In genomic region chr6:5671162-5671561, GRCh38 we compare ENCODE assay signal across 9 cellular contexts.
A peak's percentile ranks its signal among the peaks of the same experiment; 100 is the strongest.
DNase-seq lines count a peak whose midpoint lies in the region; ATAC-seq and TF ChIP-seq lines count a peak whose summit lies in the region.
"Had no signal": no experiment of that assay in that cellular context is flagged by ENCODE, and none has a peak within 500 bp of the region (broad histone marks: within the 10 kb centered on the region; RNA-seq: fewer than 3 reads in every experiment).

No MANE protein-coding gene starts in this region.

- peak overlapping the region; percentile 84 for H3K27ac Mint-ChIP-seq in activated naive CD8-positive, alpha-beta T cell treated with anti-CD3 and anti-CD28 coated beads, Interleukin-2, amount 10 ng/mL, durations not matched to agents 7 days and 5 days
- H3K27ac Mint-ChIP-seq: IgD-negative memory B cell had no signal

- in situ Hi-C loops in GM13977 (cut with MboI; ENCODE audit: low pct_unique_long_range_greater_than_20kb, low sequenced_read_pairs, unreplicated experiment): no loop called here

- POLR2A ChIA-PET in activated naive CD8-positive, alpha-beta T cell treated with anti-CD3 and anti-CD28 coated beads, Interleukin-2, amount 10 ng/mL, durations not matched to agents 7 days and 5 days (lab: Charles Lee): interaction anchor here (1.3 kb wide), 1 partner anchor 200 kb away, joined by 4 read pairs; no protein-coding TSS in a partner anchor

- peak overlapping the region; percentile 65 for H3K4me3 Mint-ChIP-seq in activated naive CD8-positive, alpha-beta T cell treated with anti-CD3 and anti-CD28 coated beads, Interleukin-2, amount 10 ng/mL, durations not matched to agents 7 days and 5 days

- H3K9me3 Mint-ChIP-seq in activated naive CD8-positive, alpha-beta T cell treated with anti-CD3 and anti-CD28 coated beads, Interleukin-2, amount 10 ng/mL, durations not matched to agents 7 days and 5 days: peaks cover 2% of the 10 kb centered on the region
- H3K9me3 Mint-ChIP-seq: IgD-negative memory B cell had no signal

- H3K36me3 Mint-ChIP-seq in activated naive CD8-positive, alpha-beta T cell treated with anti-CD3 and anti-CD28 coated beads, Interleukin-2, amount 10 ng/mL, durations not matched to agents 7 days and 5 days: peaks cover 11% of the 10 kb centered on the region

- H3K4me1 Mint-ChIP-seq in activated naive CD8-positive, alpha-beta T cell treated with anti-CD3 and anti-CD28 coated beads, Interleukin-2, amount 10 ng/mL, durations not matched to agents 7 days and 5 days: peaks cover 45% of the 10 kb centered on the region

- DNase-seq in GM13977 (ENCODE audit: low spot score): peak; percentile 49
- DNase-seq in Kasumi-1 (lab: John Stamatoyannopoulos, UW): peak; percentile 92 to 95
- DNase-seq in activated naive CD8-positive, alpha-beta T cell treated with anti-CD3 and anti-CD28 coated beads, Interleukin-2, amount 10 ng/mL, durations not matched to agents 7 days and 5 days: peak; percentile 34
- peak; percentile 70 for DNase-seq in medulla oblongata (ENCODE audit: extremely low spot score)
- DNase-seq in stimulated activated CD4-positive, alpha-beta T cell treated with anti-CD3 and anti-CD28 coated beads, Interleukin-2, amount 100 ng/mL, for 24 hours: no peak

- peak; percentile 96 for ATAC-seq in activated naive CD8-positive, alpha-beta T cell treated with anti-CD3 and anti-CD28 coated beads, Interleukin-2, amount 10 ng/mL, durations not matched to agents 7 days and 5 days (ENCODE audit: low read depth)
- ATAC-seq in GM21528 (IDR thresholded peaks at IDR 0.05; ENCODE audit: low FRiP score, unreplicated experiment) (no peak), HG03196 (IDR thresholded peaks at IDR 0.05; ENCODE audit: unreplicated experiment) (no peak), GM18861 (IDR thresholded peaks at IDR 0.05; ENCODE audit: unreplicated experiment) (no peak)

- no peak for TF ChIP-seq CTCF in GM13977 (IDR thresholded peaks at IDR 0.05; ENCODE audit: extremely low read depth, insufficient read depth, missing control alignments)

- no peaks in the 10 kb centered on the region for H3K27me3 Mint-ChIP-seq in activated naive CD8-positive, alpha-beta T cell treated with anti-CD3 and anti-CD28 coated beads, Interleukin-2, amount 10 ng/mL, durations not matched to agents 7 days and 5 days
- H3K27me3 Mint-ChIP-seq: IgD-negative memory B cell had no signal

Comparison
In these comparisons a context has a peak if more than half of its experiments do, and no peak if none do; other contexts are left out.
1. DNase-seq: peak in GM13977 (single experiment), Kasumi-1 (2 of 2), activated naive CD8-positive, alpha-beta T cell treated with anti-CD3 and anti-CD28 coated beads, Interleukin-2, amount 10 ng/mL, durations not matched to agents 7 days and 5 days (single experiment) and medulla oblongata (single experiment); none in stimulated activated CD4-positive, alpha-beta T cell treated with anti-CD3 and anti-CD28 coated beads, Interleukin-2, amount 100 ng/mL, for 24 hours (0 of 2).